12 cellular contexts compared by ENCODE assay signal in genomic region chr5:60959156-60959555, GRCh38. TPM values are rescaled to one million over a fixed set of nuclear protein-coding genes. Genes with fewer than 3 reads are reported as not detected.
DNase-seq lines count a peak whose midpoint lies in the region; ATAC-seq, FAIRE-seq and TF ChIP-seq lines count a peak whose summit lies in the region.
"Had no signal": no experiment of that assay in that cellular context is flagged by ENCODE, and none has a peak within 500 bp of the region (broad histone marks: within the 10 kb centered on the region; RNA-seq: fewer than 3 reads in every experiment).

No MANE protein-coding gene starts in this region.

- no peak overlapping the region for H3K4me2 ChIP-seq in OCI-LY1 (ENCODE audit: low read length)
- no peak overlapping the region for H3K4me2 ChIP-seq in fibroblast of lung (ENCODE audit: extremely low read depth, insufficient read depth, low read length)

- peaks cover 3% of the 10 kb centered on the region for H3K36me3 Mint-ChIP-seq in type B pancreatic cell
- H3K36me3 Mint-ChIP-seq in activated naive CD4-positive, alpha-beta T cell treated with anti-CD3 and anti-CD28 coated beads, Interleukin-2, amount 10 ng/mL, durations not matched to agents 7 days and 5 days = no peaks in the 10 kb centered on the region
- H3K36me3 Mint-ChIP-seq: activated naive CD4-positive, alpha-beta T cell treated with anti-CD3 and anti-CD28 coated beads, Interleukin-2, amount 50 U/mL, for 24 hours had no signal

- H2AFZ ChIP-seq in OCI-LY1 (ENCODE audit: low read length) (no peak overlapping the region), fibroblast of lung (ENCODE audit: low read length) (no peak overlapping the region)

- TF ChIP-seq POLR2A in GM12891 (IDR thresholded peaks at IDR 0.05; ENCODE audit: low read depth, low read length) = no peak

- H3K27me3 Mint-ChIP-seq in type B pancreatic cell = no peaks in the 10 kb centered on the region
- no peaks in the 10 kb centered on the region for H3K27me3 Mint-ChIP-seq in activated naive CD4-positive, alpha-beta T cell treated with anti-CD3 and anti-CD28 coated beads, Interleukin-2, amount 10 ng/mL, durations not matched to agents 7 days and 5 days
- H3K27me3 Mint-ChIP-seq: activated naive CD4-positive, alpha-beta T cell treated with anti-CD3 and anti-CD28 coated beads, Interleukin-2, amount 50 U/mL, for 24 hours had no signal

- TF ChIP-seq CTCF in cardiac muscle cell (IDR thresholded peaks at IDR 0.05; ENCODE audit: low read depth, low read length) = peak; percentile 26
- peak; percentile 43 for TF ChIP-seq CTCF in OCI-LY1 (IDR thresholded peaks at IDR 0.05; ENCODE audit: low read length)
- no peak for TF ChIP-seq CTCF in fibroblast of lung (conservative IDR thresholded peaks at IDR 0.05 in 1 of 2, IDR thresholded peaks at IDR 0.05 in 1 of 2; ENCODE audit: low read depth in 1 of 2, low read length in 2 of 2)
- TF ChIP-seq CTCF in type B pancreatic cell (conservative IDR thresholded peaks at IDR 0.05) = peak; percentile 62

- CTCF ChIA-PET in activated naive CD4-positive, alpha-beta T cell treated with anti-CD3 and anti-CD28 coated beads, Interleukin-2, amount 10 ng/mL, durations not matched to agents 7 days and 5 days (lab: Charles Lee) = interaction anchor here (0.7 to 2.4 kb wide), 3 partner anchors 408 to 700 kb away, joined by 3 to 7 read pairs (median 4); no protein-coding TSS in a partner anchor

- no peak for ATAC-seq in HG03280 (IDR thresholded peaks at IDR 0.05; ENCODE audit: unreplicated experiment)

- H3K9ac ChIP-seq in OCI-LY1 (ENCODE audit: low read length) (no peak overlapping the region), fibroblast of lung (ENCODE audit: insufficient read depth, low read length) (no peak overlapping the region)

- no peak for FAIRE-seq in GM12891 (lab: Jason Lieb, UNC)

- no peaks in the 10 kb centered on the region for H3K36me3 ChIP-seq in cardiac muscle cell
- no peaks in the 10 kb centered on the region for H3K36me3 ChIP-seq in OCI-LY1 (ENCODE audit: insufficient read depth, low read length)
- H3K36me3 ChIP-seq in fibroblast of lung (ENCODE audit: control insufficient read depth, insufficient read depth, low read length) = no peaks in the 10 kb centered on the region

- H3K27ac ChIP-seq in cardiac muscle cell (no peak overlapping the region), OCI-LY1 (ENCODE audit: low read depth, low read length, poor library complexity, severe bottlenecking) (no peak overlapping the region), fibroblast of lung (ENCODE audit: insufficient read depth, low read length) (no peak overlapping the region)

- H3K4me1 Mint-ChIP-seq in type B pancreatic cell (ENCODE audit: unreplicated experiment) = no peaks in the 10 kb centered on the region
- no peaks in the 10 kb centered on the region for H3K4me1 Mint-ChIP-seq in activated naive CD4-positive, alpha-beta T cell treated with anti-CD3 and anti-CD28 coated beads, Interleukin-2, amount 10 ng/mL, durations not matched to agents 7 days and 5 days
- H3K4me1 Mint-ChIP-seq: mesothelial cell of epicardium had no signal

- H3F3A ChIP-seq in OCI-LY1 (ENCODE audit: insufficient read depth, low read length) = no peaks in the 10 kb centered on the region

- H3K27me3 ChIP-seq in cardiac muscle cell = no peaks in the 10 kb centered on the region
- no peaks in the 10 kb centered on the region for H3K27me3 ChIP-seq in OCI-LY1 (ENCODE audit: insufficient read depth, low read length)
- no peaks in the 10 kb centered on the region for H3K27me3 ChIP-seq in fibroblast of lung (ENCODE audit: control insufficient read depth, insufficient read depth, low read length)

- H3K4me3 ChIP-seq in cardiac muscle cell = no peak overlapping the region
- no peak overlapping the region for H3K4me3 ChIP-seq in OCI-LY1 (ENCODE audit: low read depth, low read length, poor library complexity, severe bottlenecking)
- H3K4me3 ChIP-seq in fibroblast of lung (replicated peaks in 1 of 4; ENCODE audit: control extremely low read depth in 1 of 4, insufficient read depth in 1 of 4, low read depth in 3 of 4, low read length in 4 of 4) = no peak overlapping the region

- intact Hi-C loops in cardiac septum (cut with DNase I) = loop anchor here (10.0 kb wide), 3 partner anchors 206 to 976 kb away; partner anchors contain the start of gene SMIM15

- H3K4me1 ChIP-seq in cardiac muscle cell (ENCODE audit: low read depth) (no peaks in the 10 kb centered on the region), OCI-LY1 (ENCODE audit: insufficient read depth, low read length, severe bottlenecking) (peaks cover 11% of the 10 kb centered on the region), fibroblast of lung (ENCODE audit: control insufficient read depth, extremely low read depth, insufficient read depth, low read length) (no peaks in the 10 kb centered on the region)

- peaks cover 8% of the 10 kb centered on the region for H3K9me3 Mint-ChIP-seq in type B pancreatic cell
- H3K9me3 Mint-ChIP-seq in activated naive CD4-positive, alpha-beta T cell treated with anti-CD3 and anti-CD28 coated beads, Interleukin-2, amount 10 ng/mL, durations not matched to agents 7 days and 5 days = no peaks in the 10 kb centered on the region
- H3K9me3 Mint-ChIP-seq: activated naive CD4-positive, alpha-beta T cell treated with anti-CD3 and anti-CD28 coated beads, Interleukin-2, amount 50 U/mL, for 24 hours had no signal

- DNase-seq in cardiac muscle cell (ENCODE audit: low read depth in 1 of 2, low spot score in 1 of 2) (peak in 1 of 2 donors; percentile 50), cardiac septum (ENCODE audit: low spot score) (no peak), fibroblast of lung (ENCODE audit: low read depth in 2 of 2) (peak; percentile 7 to 58), type B pancreatic cell (ENCODE audit: extremely low spot score, unreplicated experiment) (no peak), GM12891 (ENCODE audit: insufficient read length, low spot score) (no peak)
- DNase-seq in activated naive CD4-positive, alpha-beta T cell treated with anti-CD3 and anti-CD28 coated beads, Interleukin-2, amount 10 ng/mL, durations not matched to agents 7 days and 5 days = no peak
- DNase-seq: GDM1, Right ventricle myocardium superior had no signal

- H4K20me1 ChIP-seq in OCI-LY1 (ENCODE audit: insufficient read depth, low read length) = no peaks in the 10 kb centered on the region
- H4K20me1 ChIP-seq in fibroblast of lung (ENCODE audit: control insufficient read depth, extremely low read depth, insufficient read depth, low read length) = no peaks in the 10 kb centered on the region

- H3K9me3 ChIP-seq in cardiac muscle cell (ENCODE audit: low read depth) = no peaks in the 10 kb centered on the region
- H3K9me3 ChIP-seq in OCI-LY1 (ENCODE audit: low read length) = peaks cover 8% of the 10 kb centered on the region; the same call in 1 of the 2 replicates
- H3K9me3 ChIP-seq in fibroblast of lung (ENCODE audit: control insufficient read depth, insufficient read depth, low read depth, low read length) = no peaks in the 10 kb centered on the region

- H3K27ac Mint-ChIP-seq in type B pancreatic cell = no peak overlapping the region
- H3K27ac Mint-ChIP-seq in activated naive CD4-positive, alpha-beta T cell treated with anti-CD3 and anti-CD28 coated beads, Interleukin-2, amount 10 ng/mL, durations not matched to agents 7 days and 5 days = no peak overlapping the region
- H3K27ac Mint-ChIP-seq: activated naive CD4-positive, alpha-beta T cell treated with anti-CD3 and anti-CD28 coated beads, Interleukin-2, amount 50 U/mL, for 24 hours; mesothelial cell of epicardium had no signal

- H3K79me2 ChIP-seq in OCI-LY1 (ENCODE audit: insufficient read depth, low read length) (peaks cover 6% of the 10 kb centered on the region; the same call in 1 of the 2 replicates), fibroblast of lung (ENCODE audit: control insufficient read depth, insufficient read depth, low read length) (peaks cover 8% of the 10 kb centered on the region)

- no peak overlapping the region for H3K4me3 Mint-ChIP-seq in type B pancreatic cell
- H3K4me3 Mint-ChIP-seq in activated naive CD4-positive, alpha-beta T cell treated with anti-CD3 and anti-CD28 coated beads, Interleukin-2, amount 10 ng/mL, durations not matched to agents 7 days and 5 days = no peak overlapping the region
- H3K4me3 Mint-ChIP-seq: activated naive CD4-positive, alpha-beta T cell treated with anti-CD3 and anti-CD28 coated beads, Interleukin-2, amount 50 U/mL, for 24 hours; mesothelial cell of epicardium had no signal

- H3K9me2 ChIP-seq in OCI-LY1 (ENCODE audit: low read depth, low read length) = no peaks in the 10 kb centered on the region

TF ChIP-seq in GM12891, 5 proteins besides CTCF, POLR2A, EP300 and RAD21:
- TF ChIP-seq POLR2AphosphoS5 (IDR thresholded peaks at IDR 0.05; ENCODE audit: low read depth, low read length) (no peak), PAX5 (IDR thresholded peaks at IDR 0.05; ENCODE audit: insufficient read depth, low read length, severe bottlenecking) (no peak), TAF1 (IDR thresholded peaks at IDR 0.05; ENCODE audit: low read depth, low read length) (no peak), SPI1 (IDR thresholded peaks at IDR 0.05; ENCODE audit: low read depth, low read length) (no peak), POU2F2 (IDR thresholded peaks at IDR 0.05; ENCODE audit: low read depth, low read length) (no peak)

RNA-seq across cellular contexts. Expression of gene NDUFAF2, which starts 14.2 kb away (rescaled TPM):
- total RNA-seq in cardiac muscle cell (17.6 and 28.8 TPM in 2 replicates), cardiac septum (27.1 TPM), fibroblast of lung (30.9 and 34.9 TPM in 2 replicates), type B pancreatic cell (ENCODE audit: low replicate concordance) (22.1 and 27.5 TPM in 2 replicates)
- polyA plus RNA-seq in cardiac muscle cell (50.3 and 51.2 TPM in 2 replicates), fibroblast of lung (44.3 and 53.2 TPM in 2 replicates)
- polyA plus RNA-seq in fibroblast of lung (2012) = 75.4 and 82.6 TPM in 2 replicates
- polyA minus RNA-seq in fibroblast of lung (ENCODE audit: low replicate concordance) = 0.67 TPM in 1 of 2 replicates, not detected in the other
- 38.5 TPM for polyA plus RNA-seq in GM12891 (2012; ENCODE audit: low read depth, missing spikeins)

RNA-seq across cellular contexts. Expression of gene ERCC8, which starts 14.3 kb away (rescaled TPM):
- 9.7 and 23.9 TPM in 2 replicates for total RNA-seq in cardiac muscle cell
- 17.6 and 19.1 TPM in 2 replicates for polyA plus RNA-seq in cardiac muscle cell
- total RNA-seq in cardiac septum = 4.6 TPM
- 14.4 and 16.3 TPM in 2 replicates for total RNA-seq in fibroblast of lung
- 20.7 and 23.7 TPM in 2 replicates for polyA plus RNA-seq in fibroblast of lung
- polyA plus RNA-seq in fibroblast of lung (2012) = 9.3 and 9.4 TPM in 2 replicates
- 4.7 and 5.1 TPM in 2 replicates for polyA minus RNA-seq in fibroblast of lung (ENCODE audit: low replicate concordance)
- 8.2 and 15.4 TPM in 2 replicates for total RNA-seq in type B pancreatic cell (ENCODE audit: low replicate concordance)
- 5.4 TPM for polyA plus RNA-seq in GM12891 (2012; ENCODE audit: low read depth, missing spikeins)

Comparison
In these comparisons a context has a peak if more than half of its experiments do, and no peak if none do; other contexts are left out.
1. DNase-seq: peak in fibroblast of lung (2 of 2); none in cardiac septum (single experiment), type B pancreatic cell (single experiment), activated naive CD4-positive, alpha-beta T cell treated with anti-CD3 and anti-CD28 coated beads, Interleukin-2, amount 10 ng/mL, durations not matched to agents 7 days and 5 days (single experiment) and GM12891 (single experiment).
2. CTCF ChIP-seq: peak in cardiac muscle cell (single experiment), OCI-LY1 (single experiment) and type B pancreatic cell (single experiment); none in fibroblast of lung (0 of 2).